11 cellular contexts compared by ENCODE assay signal in genomic region chr5:74286734-74287705, GRCh38.
"Had no signal": no experiment of that assay in that cellular context is flagged by ENCODE, and none has a peak within 500 bp of the region (broad histone marks: within the 10 kb centered on the region; RNA-seq: fewer than 3 reads in every experiment).

No MANE protein-coding gene starts in this region.

- H3K4me1 Mint-ChIP-seq: naive B cell; stimulated activated naive B cell treated with anti-CD40 and anti-IgM and Interleukin-4, amounts not matched to agents 10 μg/mL and 1 μg/mL and 100 μg/mL, for 72 hours had no signal

- H3K9me3 Mint-ChIP-seq: effector memory CD8-positive, alpha-beta T cell; naive B cell; stimulated activated naive B cell treated with anti-CD40 and anti-IgM and Interleukin-4, amounts not matched to agents 10 μg/mL and 1 μg/mL and 100 μg/mL, for 72 hours had no signal

- H3K27me3 ChIP-seq: pancreas, thyroid gland had no signal

- H3K9me3 ChIP-seq: pancreas, thyroid gland had no signal

- H3K36me3 Mint-ChIP-seq: naive B cell; stimulated activated naive B cell treated with anti-CD40 and anti-IgM and Interleukin-4, amounts not matched to agents 10 μg/mL and 1 μg/mL and 100 μg/mL, for 72 hours had no signal

- ATAC-seq: activated CD4-positive, CD25-positive, alpha-beta regulatory T cell treated with anti-CD3 and anti-CD28 coated beads, Interleukin-2, amount 50 U/mL, for 24 hours; effector memory CD8-positive, alpha-beta T cell; pancreas; stimulated activated naive B cell treated with anti-CD40 and anti-IgM and Interleukin-4, amounts not matched to agents 10 μg/mL and 1 μg/mL and 100 μg/mL, for 72 hours had no signal

- H3K27ac Mint-ChIP-seq: effector memory CD8-positive, alpha-beta T cell; stimulated activated naive B cell treated with anti-CD40 and anti-IgM and Interleukin-4, amounts not matched to agents 10 μg/mL and 1 μg/mL and 100 μg/mL, for 72 hours had no signal

- H3K36me3 ChIP-seq: pancreas, thyroid gland had no signal

- DNase-seq: activated CD4-positive, alpha-beta T cell treated with anti-CD3 and anti-CD28 coated beads, Interleukin-2, amount 50 U/mL, for 1 hour; activated naive CD4-positive, alpha-beta T cell treated with Interleukin-2 at 50 U/mL for 16 hours; effector memory CD8-positive, alpha-beta T cell; foreskin melanocyte; naive B cell; pancreas; stimulated activated CD4-positive, alpha-beta T cell treated with anti-CD3 and anti-CD28 coated beads, Interleukin-12 subunit alpha, Interleukin-12 subunit beta, amount 100 ng/mL, for 4 hours; stimulated activated CD4-positive, alpha-beta T cell treated with anti-CD3 and anti-CD28 coated beads, Interleukin-2, amount 100 ng/mL, for 24 hours; stimulated activated naive B cell treated with anti-CD40 and anti-IgM and Interleukin-4, amounts not matched to agents 10 μg/mL and 1 μg/mL and 100 μg/mL, for 72 hours; thyroid gland had no signal

- H3K4me3 ChIP-seq: pancreas, thyroid gland had no signal

- H3K27ac ChIP-seq: pancreas, thyroid gland had no signal

- H3K4me3 Mint-ChIP-seq: effector memory CD8-positive, alpha-beta T cell; naive B cell; stimulated activated naive B cell treated with anti-CD40 and anti-IgM and Interleukin-4, amounts not matched to agents 10 μg/mL and 1 μg/mL and 100 μg/mL, for 72 hours had no signal
